Comparison of ENCODE assay signal across 10 cellular contexts in genomic region chr10:73803680-73804286, GRCh38. TPM values are rescaled to one million over a fixed set of nuclear protein-coding genes. Genes with fewer than 3 reads are reported as not detected.
DNase-seq lines count a peak whose midpoint lies in the region; ATAC-seq, FAIRE-seq and TF ChIP-seq lines count a peak whose summit lies in the region.
"Had no signal": no experiment of that assay in that cellular context is flagged by ENCODE, and none has a peak within 500 bp of the region (broad histone marks: within the 10 kb centered on the region; RNA-seq: fewer than 3 reads in every experiment).

No MANE protein-coding gene starts in this region.

- intact Hi-C loops in naive thymus-derived CD4-positive, alpha-beta T cell (cut with micrococcal nuclease) = loop anchor here in 1 of 2 donors (2.0 kb wide), 1 partner anchor 17 kb away; no protein-coding TSS in a partner anchor
- intact Hi-C loops in left ventricle myocardium superior (cut with micrococcal nuclease) = no loop called here

- peaks cover 9 to 18% of the 10 kb centered on the region in 2 donors for H3K4me1 ChIP-seq in naive thymus-derived CD4-positive, alpha-beta T cell (ENCODE audit: control insufficient read depth in 2 of 2, insufficient read depth in 2 of 2, low read length in 2 of 2)

- no peak for FAIRE-seq in D721Med (lab: Jason Lieb, UNC)

- peaks cover 25 to 88% (median 45%) of the 10 kb centered on the region in 3 experiments for H3K36me3 ChIP-seq in naive thymus-derived CD4-positive, alpha-beta T cell (ENCODE audit: control insufficient read depth in 2 of 3, insufficient read depth in 3 of 3, low read length in 3 of 3)

- peak; percentile 64 for ATAC-seq in GM18498 (IDR thresholded peaks at IDR 0.05; ENCODE audit: unreplicated experiment)
- ATAC-seq in GM21423 (IDR thresholded peaks at IDR 0.05; ENCODE audit: unreplicated experiment) = peak; percentile 71
- no peak for ATAC-seq in naive thymus-derived CD4-positive, alpha-beta T cell
- ATAC-seq in left ventricle myocardium superior = no peak
- ATAC-seq: PC-3 had no signal

- H3K36me3 Mint-ChIP-seq in naive thymus-derived CD4-positive, alpha-beta T cell = peaks cover 25 to 46% (median 28%) of the 10 kb centered on the region in 5 donors

- DNase-seq in MV-4-11 (lab: John Stamatoyannopoulos, UW) = peak; percentile 82
- no peak for DNase-seq in naive thymus-derived CD4-positive, alpha-beta T cell
- no peak for DNase-seq in D721Med (ENCODE audit: insufficient read length, low spot score)
- no peak for DNase-seq in left ventricle myocardium superior
- no peak for DNase-seq in T1000 (lab: John Stamatoyannopoulos, UW)
- DNase-seq: PC-3; stimulated activated CD4-positive, alpha-beta T cell treated with anti-CD3 and anti-CD28 coated beads, Interleukin-2, amount 100 ng/mL, for 48 hours had no signal

- CTCF ChIA-PET in naive thymus-derived CD4-positive, alpha-beta T cell (lab: Charles Lee) = interaction anchor here (0.8 kb wide), 1 partner anchor 80 kb away, joined by 3 read pairs; no protein-coding TSS in a partner anchor

- POLR2A ChIA-PET in naive thymus-derived CD4-positive, alpha-beta T cell (lab: Charles Lee) = interaction anchor here (1.3 to 12.8 kb wide), 2 partner anchors 10 to 20 kb away, joined by 7 to 150 read pairs; partner anchors contain the start of genes CHCHD1 and ZSWIM8

- no peaks in the 10 kb centered on the region for H3K27me3 ChIP-seq in naive thymus-derived CD4-positive, alpha-beta T cell (ENCODE audit: control insufficient read depth in 2 of 2, insufficient read depth in 2 of 2, low read length in 2 of 2)

- peaks cover 23 to 46% (median 38%) of the 10 kb centered on the region in 7 donors for H3K4me1 Mint-ChIP-seq in naive thymus-derived CD4-positive, alpha-beta T cell

- H3K9me3 ChIP-seq in naive thymus-derived CD4-positive, alpha-beta T cell (ENCODE audit: control insufficient read depth in 2 of 3, low read length in 3 of 3) = no peaks in the 10 kb centered on the region

- TF ChIP-seq CTCF in D721Med (IDR thresholded peaks at IDR 0.05; ENCODE audit: insufficient read depth, missing control alignments) = no peak

- H3K27me3 Mint-ChIP-seq in naive thymus-derived CD4-positive, alpha-beta T cell = no peaks in the 10 kb centered on the region

- peak overlapping the region; percentile 7 to 84 (median 49) for H3K27ac Mint-ChIP-seq in naive thymus-derived CD4-positive, alpha-beta T cell

- H3K27ac ChIP-seq in naive thymus-derived CD4-positive, alpha-beta T cell (ENCODE audit: low read depth, low read length) = no peak overlapping the region

- H3K4me3 Mint-ChIP-seq in naive thymus-derived CD4-positive, alpha-beta T cell = peak overlapping the region in 1 of 10 donors; percentile 24
- H3K4me3 Mint-ChIP-seq: nephron had no signal

- no peak overlapping the region for H3K4me3 ChIP-seq in naive thymus-derived CD4-positive, alpha-beta T cell (ENCODE audit: low read length)

- peaks cover 0 to 4% (median 0%) of the 10 kb centered on the region in 11 donors for H3K9me3 Mint-ChIP-seq in naive thymus-derived CD4-positive, alpha-beta T cell
- H3K9me3 Mint-ChIP-seq: nephron had no signal

RNA-seq across cellular contexts. Expression of gene NDST2, which starts 7.6 kb away (rescaled TPM):
- 100 to 1,000 TPM in 3 of 5 experiments, 10 to 100 TPM in 2; 74.2 to 117 (median 104) TPM for total RNA-seq in naive thymus-derived CD4-positive, alpha-beta T cell
- polyA plus RNA-seq in naive thymus-derived CD4-positive, alpha-beta T cell = 10 to 100 TPM; 23.1 to 34.3 TPM
- 11.7 TPM for total RNA-seq in left ventricle myocardium superior

RNA-seq across cellular contexts. Expression of gene ZSWIM8, which starts 18.4 kb away (rescaled TPM):
- total RNA-seq in naive thymus-derived CD4-positive, alpha-beta T cell = 100 to 1,000 TPM in 1 of 5 experiments, 10 to 100 TPM in 4; 70.9 to 102 (median 83.2) TPM
- 10 to 100 TPM in 1 of 2 donors, 1 to 10 TPM in 1; 9.9 to 27.9 TPM for polyA plus RNA-seq in naive thymus-derived CD4-positive, alpha-beta T cell
- total RNA-seq in left ventricle myocardium superior = 53.9 TPM

RNA-seq across cellular contexts. Expression of gene CHCHD1, which starts 21.9 kb away (rescaled TPM):
- 10 to 100 TPM in 3 of 5 experiments, 1 to 10 TPM in 2; 5.6 to 31.4 (median 14.9) TPM for total RNA-seq in naive thymus-derived CD4-positive, alpha-beta T cell
- 10 to 100 TPM; 40.5 to 49.6 TPM for polyA plus RNA-seq in naive thymus-derived CD4-positive, alpha-beta T cell
- total RNA-seq in left ventricle myocardium superior = 29.2 TPM

RNA-seq across cellular contexts. Expression of gene SEC24C, which starts 59.6 kb away (rescaled TPM):
- total RNA-seq in naive thymus-derived CD4-positive, alpha-beta T cell = 100 to 1,000 TPM in 2 of 5 experiments, 10 to 100 TPM in 3; 68.7 to 122 (median 95.4) TPM
- polyA plus RNA-seq in naive thymus-derived CD4-positive, alpha-beta T cell = 10 to 100 TPM; 23.3 to 41.4 TPM
- 50.5 TPM for total RNA-seq in left ventricle myocardium superior

Comparison
In these comparisons a context has a peak if more than half of its experiments do, and no peak if none do; other contexts are left out.
1. ATAC-seq: peak in GM18498 (single experiment) and GM21423 (single experiment); none in naive thymus-derived CD4-positive, alpha-beta T cell (single experiment) and left ventricle myocardium superior (single experiment).